Comparison of ENCODE assay signal across 33 cellular contexts in genomic region chr5:179840766-179841165, GRCh38. TPM values are rescaled to one million over a fixed set of nuclear protein-coding genes. Genes with fewer than 3 reads are reported as not detected.
A peak's percentile ranks its signal among the peaks of the same experiment; 100 is the strongest.
DNase-seq lines count a peak whose midpoint lies in the region; ATAC-seq, FAIRE-seq and TF ChIP-seq lines count a peak whose summit lies in the region.
"Had no signal": no experiment of that assay in that cellular context is flagged by ENCODE, and none has a peak within 500 bp of the region (broad histone marks: within the 10 kb centered on the region; RNA-seq: fewer than 3 reads in every experiment).

No MANE protein-coding gene starts in this region.

- POLR2A ChIA-PET in K562 (lab: Yijun Ruan, JAX), result interaction anchor here (1.0 kb wide), 1 partner anchor 233 kb away, joined by 3 read pairs; no protein-coding TSS in a partner anchor

- H2AK5ac ChIP-seq in neuronal stem cell (ENCODE audit: low read depth, low read length), result no peak overlapping the region

- CTCF ChIA-PET in activated naive CD4-positive, alpha-beta T cell treated with anti-CD3 and anti-CD28 coated beads for 36 hours (lab: Charles Lee), result no interaction called here
- CTCF ChIA-PET in K562 (lab: Yijun Ruan, JAX; ENCODE audit: low intra/inter-chr PET ratio), result no interaction called here

- H3K27ac ChIP-seq in K562 (ENCODE audit: extremely low read depth, low read depth, low read length) (no peak overlapping the region), neuronal stem cell (replicated peaks; ENCODE audit: low read length) (no peak overlapping the region), aorta (ENCODE audit: low read depth in 1 of 2, low read length in 2 of 2) (no peak overlapping the region)
- H3K27ac ChIP-seq: breast epithelium, SK-N-MC, testis, uterus had no signal

- H3K27me3 Mint-ChIP-seq in activated naive CD4-positive, alpha-beta T cell treated with anti-CD3 and anti-CD28 coated beads for 36 hours (ENCODE audit: low read depth), result no peaks in the 10 kb centered on the region
- H3K27me3 Mint-ChIP-seq: activated naive CD8-positive, alpha-beta T cell; CD4-positive, CD25-positive, alpha-beta regulatory T cell; stimulated activated naive CD8-positive, alpha-beta T cell treated with anti-CD3 and anti-CD28 coated beads, Interleukin-15, Interleukin-2, amounts not matched to agents 100 ng/mL and 50 ng/mL, for 24 hours had no signal

- peaks cover 15% of the 10 kb centered on the region for H3K4me1 Mint-ChIP-seq in activated naive CD4-positive, alpha-beta T cell treated with anti-CD3 and anti-CD28 coated beads for 36 hours (ENCODE audit: low read depth)
- peaks cover 17% of the 10 kb centered on the region for H3K4me1 Mint-ChIP-seq in stimulated activated effector memory CD8-positive, alpha-beta T cell treated with anti-CD3 and anti-CD28 coated beads, Interleukin-12 subunit alpha, Interleukin-12 subunit beta, amount 100 ng/mL, for 72 hours

- H3K4me3 Mint-ChIP-seq in activated naive CD4-positive, alpha-beta T cell treated with anti-CD3 and anti-CD28 coated beads for 36 hours, result no peak overlapping the region
- no peak overlapping the region for H3K4me3 Mint-ChIP-seq in stimulated activated effector memory CD8-positive, alpha-beta T cell treated with anti-CD3 and anti-CD28 coated beads, Interleukin-12 subunit alpha, Interleukin-12 subunit beta, amount 100 ng/mL, for 72 hours
- H3K4me3 Mint-ChIP-seq: activated naive CD8-positive, alpha-beta T cell; CD4-positive, CD25-positive, alpha-beta regulatory T cell; stimulated activated naive CD8-positive, alpha-beta T cell treated with anti-CD3 and anti-CD28 coated beads, Interleukin-15, Interleukin-2, amounts not matched to agents 100 ng/mL and 50 ng/mL, for 24 hours had no signal

- H3K9ac ChIP-seq in K562 (ENCODE audit: insufficient read depth in 1 of 2, low read depth in 2 of 2, low read length in 2 of 2), result no peak overlapping the region
- H3K9ac ChIP-seq in neuronal stem cell (ENCODE audit: low read depth, low read length, poor library complexity), result no peak overlapping the region

- in situ Hi-C loops in K562 (cut with MboI), result no loop called here

- H3K18ac ChIP-seq in neuronal stem cell (ENCODE audit: low read length), result no peak overlapping the region

- WGBS in K562 (ENCODE audit: insufficient coverage, low coverage, missing lambda C conversion rate), result 89% methylated on average over 17 of the region's 17 CpGs
- WGBS in neuronal stem cell (ENCODE audit: extremely low coverage in 2 of 2, insufficient read length in 2 of 2, insufficient replicate concordance in 1 of 2), 2 donors, result no CpG with 5 or more reads among the region's 17 CpGs
- WGBS in aorta, 2 donors, result 84 to 86% methylated on average over 17 of the region's 17 CpGs

- H3K9me3 ChIP-seq in K562 (replicated peaks; ENCODE audit: control insufficient read depth, insufficient read depth, low read depth, low read length) (no peaks in the 10 kb centered on the region), neuronal stem cell (replicated peaks in 1 of 2; ENCODE audit: control insufficient read depth in 2 of 2, insufficient read depth in 1 of 2, low read depth in 1 of 2, low read length in 2 of 2) (peaks cover 12 to 20% of the 10 kb centered on the region in 2 donors), aorta (ENCODE audit: control insufficient read depth, low read length) (no peaks in the 10 kb centered on the region)
- H3K9me3 ChIP-seq: testis had no signal

- H3K14ac ChIP-seq in neuronal stem cell (ENCODE audit: low read length), result no peak overlapping the region

- H2BK120ac ChIP-seq in neuronal stem cell (ENCODE audit: low read depth, low read length), result no peak overlapping the region

- H3K27me3 ChIP-seq in K562 (ENCODE audit: control insufficient read depth in 2 of 2, insufficient read depth in 2 of 2, low read length in 2 of 2), result no peaks in the 10 kb centered on the region
- H3K27me3 ChIP-seq in neuronal stem cell (ENCODE audit: control insufficient read depth in 3 of 3, insufficient read depth in 3 of 3, low read depth in 1 of 3, low read length in 3 of 3), result no peaks in the 10 kb centered on the region
- no peaks in the 10 kb centered on the region for H3K27me3 ChIP-seq in aorta (ENCODE audit: control insufficient read depth in 1 of 2, insufficient read depth in 2 of 2, low read length in 1 of 2)
- H3K27me3 ChIP-seq: breast epithelium, testis, uterus had no signal

- H2AFZ ChIP-seq in K562 (ENCODE audit: low read depth, low read length) (no peak overlapping the region), neuronal stem cell (ENCODE audit: low read length) (no peak overlapping the region)

- no peak for TF ChIP-seq CTCF in K562 (IDR thresholded peaks at IDR 0.05 in 2 of 3, conservative IDR thresholded peaks at IDR 0.05 in 1 of 3; ENCODE audit: insufficient read depth in 2 of 3, low read depth in 1 of 3, low read length in 3 of 3)

- no peaks in the 10 kb centered on the region for H3K79me2 ChIP-seq in K562 (ENCODE audit: control insufficient read depth, insufficient read depth, low read length)

- H3K36me3 Mint-ChIP-seq in activated naive CD4-positive, alpha-beta T cell treated with anti-CD3 and anti-CD28 coated beads for 36 hours (ENCODE audit: low read depth), result peaks cover 30% of the 10 kb centered on the region
- H3K36me3 Mint-ChIP-seq in stimulated activated effector memory CD8-positive, alpha-beta T cell treated with anti-CD3 and anti-CD28 coated beads, Interleukin-12 subunit alpha, Interleukin-12 subunit beta, amount 100 ng/mL, for 72 hours, result peaks cover 60% of the 10 kb centered on the region

- peaks cover 4% of the 10 kb centered on the region; the same call in 1 of the 2 replicates for H4K20me1 ChIP-seq in K562 (replicated peaks; ENCODE audit: control insufficient read depth, insufficient read depth, low read length)

- H3K23ac ChIP-seq in neuronal stem cell (ENCODE audit: low read depth, low read length, poor library complexity), result peak overlapping the region; percentile 65

- FAIRE-seq in K562 (lab: Jason Lieb, UNC), result no peak
- FAIRE-seq: A204.1, GM19239 had no signal

- no peak overlapping the region for H3K4me2 ChIP-seq in K562 (ENCODE audit: insufficient read depth, low read length)
- no peak overlapping the region for H3K4me2 ChIP-seq in neuronal stem cell (ENCODE audit: insufficient read depth, low read length, poor library complexity, severe bottlenecking)

- H3K9me3 Mint-ChIP-seq in activated naive CD4-positive, alpha-beta T cell treated with anti-CD3 and anti-CD28 coated beads for 36 hours, result peaks cover 3% of the 10 kb centered on the region
- H3K9me3 Mint-ChIP-seq in stimulated activated effector memory CD8-positive, alpha-beta T cell treated with anti-CD3 and anti-CD28 coated beads, Interleukin-12 subunit alpha, Interleukin-12 subunit beta, amount 100 ng/mL, for 72 hours, result peaks cover 4% of the 10 kb centered on the region

- no TSS peak for BruUV-seq in K562 (replicated peaks; lab: Mats Ljungman, UMichigan)

- no peak overlapping the region for H2BK5ac ChIP-seq in neuronal stem cell (ENCODE audit: low read length)

- ATAC-seq in K562, result no peak
- no peak for ATAC-seq in stimulated activated effector memory CD8-positive, alpha-beta T cell treated with anti-CD3 and anti-CD28 coated beads, Interleukin-12 subunit alpha, Interleukin-12 subunit beta, amount 100 ng/mL, for 72 hours
- no peak for ATAC-seq in aorta (ENCODE audit: low FRiP score)
- ATAC-seq: activated CD4-positive, CD25-positive, alpha-beta regulatory T cell treated with anti-CD3 and anti-CD28 coated beads, Interleukin-2, amount 50 U/mL, for 24 hours; left lobe of liver; PC-3 had no signal

- TF ChIP-seq RAD21 in K562 (CRISPR knock-in tag; conservative IDR thresholded peaks at IDR 0.05 in 1 of 2, IDR thresholded peaks at IDR 0.05 in 1 of 2), result no peak

- H3K9me1 ChIP-seq in K562 (ENCODE audit: control insufficient read depth, insufficient read depth, low read length), result no peaks in the 10 kb centered on the region

- H4K8ac ChIP-seq in neuronal stem cell (ENCODE audit: low read depth, low read length), result peak overlapping the region; percentile 56

- no peak overlapping the region for H3K4me3 ChIP-seq in K562
- peak overlapping the region in 1 of 2 donors; percentile 30 for H3K4me3 ChIP-seq in neuronal stem cell (ENCODE audit: low read length in 2 of 2)
- H3K4me3 ChIP-seq in aorta (ENCODE audit: low read length in 2 of 2), result no peak overlapping the region
- H3K4me3 ChIP-seq: breast epithelium, SK-N-MC, skin epidermis, testis, uterus had no signal

- H3K27ac Mint-ChIP-seq in activated naive CD4-positive, alpha-beta T cell treated with anti-CD3 and anti-CD28 coated beads for 36 hours, result peak overlapping the region; percentile 32
- H3K27ac Mint-ChIP-seq in stimulated activated effector memory CD8-positive, alpha-beta T cell treated with anti-CD3 and anti-CD28 coated beads, Interleukin-12 subunit alpha, Interleukin-12 subunit beta, amount 100 ng/mL, for 72 hours, result peak overlapping the region; percentile 73
- H3K27ac Mint-ChIP-seq: activated naive CD8-positive, alpha-beta T cell; activated T-helper 2 cell treated with anti-CD3 and anti-CD28 coated beads, Interferon-gamma antibody, Interleukin-2, Interleukin-4, amounts not matched to agents 10 μg/mL and 5 μg/mL and 100 μg/mL, durations not matched to agents 14 hours and 24 hours and 36 hours; stimulated activated naive CD8-positive, alpha-beta T cell treated with anti-CD3 and anti-CD28 coated beads, Interleukin-15, Interleukin-2, amounts not matched to agents 100 ng/mL and 50 ng/mL, for 24 hours had no signal

- intact Hi-C loops in activated naive CD4-positive, alpha-beta T cell treated with anti-CD3 and anti-CD28 coated beads for 36 hours (cut with micrococcal nuclease), result no loop called here
- intact Hi-C loops in K562 (cut with micrococcal nuclease) (no loop called here), aorta (cut with DNase I) (loop anchor here in 1 of 2 donors (1.0 kb wide), 1 partner anchor 18 kb away; no protein-coding TSS in a partner anchor)

- DNase-seq in activated naive CD4-positive, alpha-beta T cell treated with anti-CD3 and anti-CD28 coated beads for 36 hours, result no peak
- DNase-seq in activated naive CD4-positive, alpha-beta T cell treated with anti-CD3 and anti-CD28 coated beads, Interleukin-2, amount 50 U/mL, for 16 hours, result no peak
- no peak for DNase-seq in K562 (ENCODE audit: extremely low read depth in 1 of 4, low spot score in 3 of 4)
- DNase-seq in neuronal stem cell (ENCODE audit: low spot score), result no peak
- DNase-seq in stimulated activated effector memory CD8-positive, alpha-beta T cell treated with anti-CD3 and anti-CD28 coated beads, Interleukin-12 subunit alpha, Interleukin-12 subunit beta, amount 100 ng/mL, for 72 hours (ENCODE audit: low spot score in 2 of 2), result no peak
- DNase-seq in NCI-H1417 (lab: John Stamatoyannopoulos, UW), result no peak
- DNase-seq in cerebellum (ENCODE audit: low spot score), result no peak
- DNase-seq in aorta, result no peak
- DNase-seq: activated CD4-positive, alpha-beta T cell treated with anti-CD3 and anti-CD28 coated beads, Interleukin-2, amount 50 U/mL, for 4 hours; activated CD8-positive, alpha-beta memory T cell treated with anti-CD3 and anti-CD28 coated beads, Interleukin-2, amount 50 U/mL, for 4 hours; CD4-positive, CD25-positive, alpha-beta regulatory T cell; hypothalamus; KG1; MM.1S; NCI-H1105 treated with DMSO at 0.1 percent for 48 hours; NCI-H2029; NCI-H526 treated with DMSO at 0.1 percent for 48 hours; NK-92 treated with Interleukin-12 subunit alpha and Interleukin-12 subunit beta, amount 100 ng/mL, for 24 hours; PC-3; testis; uterus had no signal

- H3K36me3 ChIP-seq in K562 (ENCODE audit: control insufficient read depth, insufficient read depth, low read length), result peaks cover 51% of the 10 kb centered on the region; the same call in 2 of the 3 replicates
- H3K36me3 ChIP-seq in neuronal stem cell (replicated peaks in 1 of 2; ENCODE audit: control insufficient read depth in 2 of 2, insufficient read depth in 2 of 2, low read length in 2 of 2), result peaks cover 56 to 85% of the 10 kb centered on the region in 2 donors
- H3K36me3 ChIP-seq in aorta (ENCODE audit: control insufficient read depth in 1 of 2, insufficient read depth in 2 of 2, low read length in 1 of 2), result peaks cover 0 to 15% of the 10 kb centered on the region in 2 donors
- H3K36me3 ChIP-seq: uterus had no signal

- no peak for TF ChIP-seq POLR2A in K562 (conservative IDR thresholded peaks at IDR 0.05)

- H3K4me1 ChIP-seq in K562 (replicated peaks in 1 of 2; ENCODE audit: control insufficient read depth in 2 of 2, insufficient read depth in 2 of 2, low read length in 2 of 2), result peaks cover 0 to 13% of the 10 kb centered on the region in 2 experiments; a peak in 3 of 5 replicates
- no peaks in the 10 kb centered on the region for H3K4me1 ChIP-seq in neuronal stem cell (ENCODE audit: control insufficient read depth in 2 of 2, insufficient read depth in 1 of 2, low read depth in 1 of 2, low read length in 2 of 2)
- no peaks in the 10 kb centered on the region for H3K4me1 ChIP-seq in aorta (ENCODE audit: control insufficient read depth in 1 of 2, insufficient read depth in 2 of 2, low read length in 2 of 2)
- H3K4me1 ChIP-seq: breast epithelium, uterus had no signal

- no peak overlapping the region for H2BK15ac ChIP-seq in neuronal stem cell (ENCODE audit: low read length)

- no peak overlapping the region for H3K4ac ChIP-seq in neuronal stem cell (ENCODE audit: low read length)

- H4K91ac ChIP-seq in neuronal stem cell (ENCODE audit: low read depth, low read length, poor library complexity), result no peak overlapping the region

- TF ChIP-seq EP300 in K562 (IDR thresholded peaks at IDR 0.05; ENCODE audit: low read length), result no peak

- H3K79me1 ChIP-seq in neuronal stem cell (ENCODE audit: low read depth, low read length), result peaks cover 4% of the 10 kb centered on the region

- H2BK12ac ChIP-seq in neuronal stem cell (ENCODE audit: low read length), result no peak overlapping the region

RNA-seq across cellular contexts. Expression of gene MRNIP, which starts 17.9 kb away (rescaled TPM):
- total RNA-seq in activated naive CD4-positive, alpha-beta T cell treated with anti-CD3 and anti-CD28 coated beads for 36 hours, result 10 to 100 TPM; 16.2 to 16.3 TPM
- 168 and 262 TPM in 2 replicates for total RNA-seq in K562 (2011; cell fraction: chromatin; rRNA removed; ENCODE audit: low replicate concordance)
- 113 and 114 TPM in 2 replicates for total RNA-seq in K562 (2011; cell fraction: nucleolus; rRNA removed)
- total RNA-seq in K562 (2011; cell fraction: nucleoplasm; rRNA removed), result 118 and 124 TPM in 2 replicates
- total RNA-seq in K562 (2014; rRNA removed), result 16.8 and 22.7 TPM in 2 replicates
- total RNA-seq in K562 (2014; rRNA removed; fragmentation: Illumina TruSeq; extraction: Trizol), result 7.2 and 9.7 TPM in 2 replicates
- 10.4 and 12.2 TPM in 2 replicates for total RNA-seq in K562 (2015; rRNA removed; fragmentation: Illumina TruSeq; extraction: Trizol)
- total RNA-seq in K562 (2021), result 18.4 and 20.7 TPM in 2 replicates
- 25.6 and 35.4 TPM in 2 replicates for polyA plus RNA-seq in K562 (2011; rRNA removed)
- polyA plus RNA-seq in K562 (2011; cell fraction: cytosol; rRNA removed), result 18.4 and 20.1 TPM in 2 replicates
- polyA plus RNA-seq in K562 (2011; cell fraction: nucleus; rRNA removed), result 148 and 191 TPM in 2 replicates
- polyA plus RNA-seq in K562 (2012), result 18.9 and 21.4 TPM in 2 replicates
- 18.0 and 18.5 TPM in 2 replicates for polyA plus RNA-seq in K562 (2014; fragmentation: Illumina TruSeq; extraction: Trizol)
- 1 to 10 TPM; 3.6 to 6.2 TPM for polyA plus RNA-seq in K562 (2014; fragmentation: Nextera tagmentation; extraction: Ambion mirVana)
- polyA plus RNA-seq in K562 (2014; rRNA removed), result 39.0 and 42.7 TPM in 2 replicates
- 8.8 and 10.6 TPM in 2 replicates for polyA minus RNA-seq in K562 (2011; rRNA and poly(A)+ RNA removed)
- polyA minus RNA-seq in K562 (2011; cell fraction: cytosol; rRNA and poly(A)+ RNA removed), result 5.3 and 8.0 TPM in 2 replicates
- 21.1 and 26.9 TPM in 2 replicates for polyA minus RNA-seq in K562 (2011; cell fraction: nucleus; rRNA and poly(A)+ RNA removed)
- 39.6 TPM for polyA plus RNA-seq in neuronal stem cell (2013, experiment 1 of 2)
- polyA plus RNA-seq in neuronal stem cell (2013, experiment 2 of 2), result 39.2 TPM
- total RNA-seq in cerebellum, result 33.9 TPM
- total RNA-seq in aorta, result 10 to 100 TPM; 22.9 to 46.6 TPM
- polyA plus RNA-seq in aorta, result 100 to 1,000 TPM in 1 of 2 donors, 10 to 100 TPM in 1; 24.2 to 103 TPM

RNA-seq across cellular contexts. Expression of gene SQSTM1, which starts 20.1 kb away (rescaled TPM):
- total RNA-seq in activated naive CD4-positive, alpha-beta T cell treated with anti-CD3 and anti-CD28 coated beads for 36 hours, result 100 to 1,000 TPM; 109 to 114 TPM
- total RNA-seq in K562 (2011; cell fraction: chromatin; rRNA removed; ENCODE audit: low replicate concordance), result 89.8 and 300 TPM in 2 replicates
- 389 and 414 TPM in 2 replicates for total RNA-seq in K562 (2011; cell fraction: nucleolus; rRNA removed)
- total RNA-seq in K562 (2011; cell fraction: nucleoplasm; rRNA removed), result 172 and 183 TPM in 2 replicates
- total RNA-seq in K562 (2014; rRNA removed) (148 and 236 TPM in 2 replicates), K562 (2014; rRNA removed; fragmentation: Illumina TruSeq; extraction: Trizol) (32.0 and 37.6 TPM in 2 replicates), K562 (2015; rRNA removed; fragmentation: Illumina TruSeq; extraction: Trizol) (107 and 109 TPM in 2 replicates), K562 (2021) (148 and 151 TPM in 2 replicates), cerebellum (53.8 TPM), aorta (100 to 1,000 TPM; 333 to 404 TPM)
- polyA plus RNA-seq in K562 (2011; rRNA removed) (44.8 and 45.2 TPM in 2 replicates), K562 (2014; fragmentation: Illumina TruSeq; extraction: Trizol) (75.0 and 79.8 TPM in 2 replicates), K562 (2014; fragmentation: Nextera tagmentation; extraction: Ambion mirVana) (1 to 10 TPM; 5.6 to 8.2 TPM), K562 (2014; rRNA removed) (64.0 and 70.7 TPM in 2 replicates), aorta (100 to 1,000 TPM; 152 to 358 TPM)
- 47.2 and 77.9 TPM in 2 replicates for polyA plus RNA-seq in K562 (2011; cell fraction: cytosol; rRNA removed)
- 132 and 257 TPM in 2 replicates for polyA plus RNA-seq in K562 (2011; cell fraction: nucleus; rRNA removed)
- polyA plus RNA-seq in K562 (2012), result 159 and 567 TPM in 2 replicates
- 25.0 and 34.0 TPM in 2 replicates for polyA minus RNA-seq in K562 (2011; rRNA and poly(A)+ RNA removed)
- 82.1 and 107 TPM in 2 replicates for polyA minus RNA-seq in K562 (2011; cell fraction: cytosol; rRNA and poly(A)+ RNA removed)
- polyA minus RNA-seq in K562 (2011; cell fraction: nucleus; rRNA and poly(A)+ RNA removed), result 184 and 191 TPM in 2 replicates
- polyA plus RNA-seq in neuronal stem cell (2013, experiment 1 of 2), result 52.6 TPM
- 53.4 TPM for polyA plus RNA-seq in neuronal stem cell (2013, experiment 2 of 2)

RNA-seq across cellular contexts. Expression of gene MGAT4B, which starts 34.1 kb away (rescaled TPM):
- 10 to 100 TPM; 57.7 to 59.9 TPM for total RNA-seq in activated naive CD4-positive, alpha-beta T cell treated with anti-CD3 and anti-CD28 coated beads for 36 hours
- total RNA-seq in K562 (2011; cell fraction: chromatin; rRNA removed; ENCODE audit: low replicate concordance), result 133 and 442 TPM in 2 replicates
- total RNA-seq in K562 (2011; cell fraction: nucleolus; rRNA removed), result 330 and 396 TPM in 2 replicates
- 200 and 206 TPM in 2 replicates for total RNA-seq in K562 (2011; cell fraction: nucleoplasm; rRNA removed)
- total RNA-seq in K562 (2014; rRNA removed) (75.4 and 97.9 TPM in 2 replicates), K562 (2014; rRNA removed; fragmentation: Illumina TruSeq; extraction: Trizol) (53.9 and 64.8 TPM in 2 replicates), K562 (2015; rRNA removed; fragmentation: Illumina TruSeq; extraction: Trizol) (62.2 and 64.4 TPM in 2 replicates), K562 (2021) (120 and 133 TPM in 2 replicates), cerebellum (56.1 TPM), aorta (10 to 100 TPM; 56.0 to 78.8 TPM)
- polyA plus RNA-seq in K562 (2011; rRNA removed) (77.2 and 79.8 TPM in 2 replicates), K562 (2014; fragmentation: Illumina TruSeq; extraction: Trizol) (80.2 and 90.3 TPM in 2 replicates), K562 (2014; fragmentation: Nextera tagmentation; extraction: Ambion mirVana) (under 1 TPM; 0.34 to 0.37 TPM), K562 (2014; rRNA removed) (75.9 and 88.5 TPM in 2 replicates), aorta (10 to 100 TPM; 74.6 to 77.3 TPM)
- 88.2 and 150 TPM in 2 replicates for polyA plus RNA-seq in K562 (2011; cell fraction: cytosol; rRNA removed)
- 249 and 384 TPM in 2 replicates for polyA plus RNA-seq in K562 (2011; cell fraction: nucleus; rRNA removed)
- 107 and 152 TPM in 2 replicates for polyA plus RNA-seq in K562 (2012)
- polyA minus RNA-seq in K562 (2011; rRNA and poly(A)+ RNA removed), result 44.9 and 70.3 TPM in 2 replicates
- polyA minus RNA-seq in K562 (2011; cell fraction: cytosol; rRNA and poly(A)+ RNA removed), result 77.2 and 90.7 TPM in 2 replicates
- polyA minus RNA-seq in K562 (2011; cell fraction: nucleus; rRNA and poly(A)+ RNA removed), result 113 and 122 TPM in 2 replicates
- 61.3 TPM for polyA plus RNA-seq in neuronal stem cell (2013, experiment 1 of 2)
- polyA plus RNA-seq in neuronal stem cell (2013, experiment 2 of 2), result 59.4 TPM

RNA-seq across cellular contexts. Expression of gene LTC4S, which starts 47.0 kb away (rescaled TPM):
- total RNA-seq in activated naive CD4-positive, alpha-beta T cell treated with anti-CD3 and anti-CD28 coated beads for 36 hours, result under 1 TPM in 1 of 2 experiments, not detected in 1; 0.79 TPM
- total RNA-seq in K562 (2011; cell fraction: chromatin; rRNA removed; ENCODE audit: low replicate concordance), result 0.90 TPM in 1 of 2 replicates, not detected in the other
- 0.83 and 1.1 TPM in 2 replicates for total RNA-seq in K562 (2011; cell fraction: nucleolus; rRNA removed)
- total RNA-seq in K562 (2011; cell fraction: nucleoplasm; rRNA removed), result not detected in 2 replicates
- total RNA-seq in K562 (2014; rRNA removed) (0.77 TPM in 1 of 2 replicates, not detected in the other), K562 (2014; rRNA removed; fragmentation: Illumina TruSeq; extraction: Trizol) (not detected in 2 replicates), K562 (2015; rRNA removed; fragmentation: Illumina TruSeq; extraction: Trizol) (not detected in 2 replicates), K562 (2021) (0.51 and 0.75 TPM in 2 replicates), cerebellum (2.7 TPM), aorta (10 to 100 TPM; 16.1 to 34.7 TPM)
- polyA plus RNA-seq in K562 (2011; rRNA removed) (not detected in 2 replicates), K562 (2014; fragmentation: Illumina TruSeq; extraction: Trizol) (not detected in 2 replicates), K562 (2014; fragmentation: Nextera tagmentation; extraction: Ambion mirVana) (not detected), K562 (2014; rRNA removed) (0.17 TPM in 1 of 2 replicates, not detected in the other), aorta (1 to 10 TPM; 6.6 to 9.3 TPM)
- polyA plus RNA-seq in K562 (2011; cell fraction: cytosol; rRNA removed), result not detected in 2 replicates
- 0.65 and 0.75 TPM in 2 replicates for polyA plus RNA-seq in K562 (2011; cell fraction: nucleus; rRNA removed)
- polyA plus RNA-seq in K562 (2012), result 0.47 TPM in 1 of 2 replicates, not detected in the other
- not detected in 2 replicates for polyA minus RNA-seq in K562 (2011; rRNA and poly(A)+ RNA removed)
- not detected in 2 replicates for polyA minus RNA-seq in K562 (2011; cell fraction: cytosol; rRNA and poly(A)+ RNA removed)
- polyA minus RNA-seq in K562 (2011; cell fraction: nucleus; rRNA and poly(A)+ RNA removed), result not detected in 2 replicates
- polyA plus RNA-seq in neuronal stem cell (2013, experiment 1 of 2), result 1.1 TPM
- 1.1 TPM for polyA plus RNA-seq in neuronal stem cell (2013, experiment 2 of 2)
- total RNA-seq: glomerular endothelial cell, H4 had no signal
